In the genomic region with DNA sequence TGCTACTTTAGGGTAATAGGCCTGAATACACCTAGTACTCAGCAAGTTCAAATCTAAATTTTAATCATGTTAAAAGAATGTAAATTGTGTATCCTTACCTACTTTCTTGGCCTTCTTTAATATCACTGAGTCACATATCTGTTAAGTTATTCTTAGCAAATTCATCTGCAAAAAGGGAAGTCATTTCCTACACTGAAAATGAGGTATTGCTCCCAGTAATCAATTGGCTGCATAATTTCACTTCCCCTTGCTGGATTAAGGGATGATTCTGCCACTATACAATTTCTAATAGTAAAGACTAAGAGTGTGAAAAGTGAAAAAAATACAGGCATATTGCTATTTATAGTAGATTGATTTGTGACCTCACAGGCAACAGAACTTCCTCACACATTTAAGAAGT, we compare ENCODE assay signal across 1 cellular context.
TF ChIP-seq lines count a peak whose summit lies in the region.

No MANE protein-coding gene starts in this region.

TF ChIP-seq in K562, 482 proteins besides CTCF, POLR2A, EP300 and RAD21 (continued from another document):
- 0 out of 2 replicates have a peak, but pooled peaks have one; percentile 12 for TF ChIP-seq SPI1 (IDR thresholded peaks at IDR 0.05; ENCODE audit: borderline replicate concordance, low read depth, low read length)
